ENCODE assay signal across 1 cellular context in genomic region chr6:62707156-62707555, GRCh38.
TF ChIP-seq lines count a peak whose summit lies in the region.

No MANE protein-coding gene starts in this region.

TF ChIP-seq in GM12878, 131 proteins besides CTCF, POLR2A, EP300 and RAD21 (continued from another document):
- no peak for TF ChIP-seq ZNF592 (IDR thresholded peaks at IDR 0.05)
- no peak for TF ChIP-seq GATAD2B (conservative IDR thresholded peaks at IDR 0.05; ENCODE audit: low read depth)
- no peak for TF ChIP-seq ZNF207 (IDR thresholded peaks at IDR 0.05; ENCODE audit: borderline replicate concordance)
- TF ChIP-seq TBL1XR1 (IDR thresholded peaks at IDR 0.05; ENCODE audit: low read depth, low read length), result no peak
- TF ChIP-seq RBBP5 (conservative IDR thresholded peaks at IDR 0.05), result no peak
- TF ChIP-seq RCOR1 (conservative IDR thresholded peaks at IDR 0.05; ENCODE audit: low read depth, low read length), result no peak
- no peak for TF ChIP-seq DPF2 (IDR thresholded peaks at IDR 0.05)
- TF ChIP-seq PRDM15 (CRISPR knock-in tag; IDR thresholded peaks at IDR 0.05), result no peak
- TF ChIP-seq ZBTB40 (IDR thresholded peaks at IDR 0.05; ENCODE audit: borderline replicate concordance), result no peak
- no peak for TF ChIP-seq CHD2 (IDR thresholded peaks at IDR 0.05; ENCODE audit: borderline replicate concordance, low read depth, low read length)
- TF ChIP-seq ZBED1 (IDR thresholded peaks at IDR 0.05; ENCODE audit: borderline replicate concordance), result no peak
- no peak for TF ChIP-seq CEBPB (IDR thresholded peaks at IDR 0.05; ENCODE audit: borderline replicate concordance in 1 of 2, low read depth in 2 of 2, low read length in 2 of 2)
- no peak for TF ChIP-seq ZNF217 (IDR thresholded peaks at IDR 0.05)
- no peak for TF ChIP-seq IRF5 (IDR thresholded peaks at IDR 0.05; ENCODE audit: borderline replicate concordance)
